ENCODE assay signal across 15 cellular contexts in genomic region chr18:74356959-74357358, GRCh38. TPM values are rescaled to one million over a fixed set of nuclear protein-coding genes. Genes with fewer than 3 reads are reported as not detected.
A peak's percentile ranks its signal among the peaks of the same experiment; 100 is the strongest.
DNase-seq lines count a peak whose midpoint lies in the region; ATAC-seq lines count a peak whose summit lies in the region.
"Had no signal": no experiment of that assay in that cellular context is flagged by ENCODE, and none has a peak within 500 bp of the region (broad histone marks: within the 10 kb centered on the region; RNA-seq: fewer than 3 reads in every experiment).

No MANE protein-coding gene starts in this region.

- ATAC-seq in GM18498 (IDR thresholded peaks at IDR 0.05; ENCODE audit: unreplicated experiment): peak; percentile 71
- peak; percentile 61 for ATAC-seq in GM19351 (IDR thresholded peaks at IDR 0.05; ENCODE audit: unreplicated experiment)
- ATAC-seq in HG02885 (IDR thresholded peaks at IDR 0.05; ENCODE audit: poor library complexity, unreplicated experiment): peak; percentile 69
- no peak for ATAC-seq in left lobe of liver
- ATAC-seq: foreskin keratinocyte had no signal

- DNase-seq in OCI-M1 (lab: John Stamatoyannopoulos, UW) (peak; percentile 20), NCI-H2196 (lab: John Stamatoyannopoulos, UW; ENCODE audit: unreplicated experiment) (no peak), left lobe of liver (ENCODE audit: low spot score) (no peak), SKM-1 treated with dmso at 0.1 percent for 144 hours (lab: John Stamatoyannopoulos, UW; ENCODE audit: unreplicated experiment) (no peak)
- DNase-seq: activated CD4-positive, alpha-beta memory T cell treated with anti-CD3 and anti-CD28 coated beads, Interleukin-2, amount 10 ng/mL, durations not matched to agents 7 days and 5 days; brain microvascular endothelial cell; C1 segment of cervical spinal cord; foreskin keratinocyte; H9; midbrain; spleen had no signal

RNA-seq across cellular contexts. Expression of gene C18orf63, which starts 41.3 kb away (rescaled TPM):
- not detected for total RNA-seq in left lobe of liver
- total RNA-seq: activated CD4-positive, alpha-beta memory T cell treated with anti-CD3 and anti-CD28 coated beads, Interleukin-2, amount 10 ng/mL, durations not matched to agents 7 days and 5 days; foreskin keratinocyte; H9; neural crest cell had no signal
